Comparison of ENCODE assay signal across 1 cellular context in the genomic region with DNA sequence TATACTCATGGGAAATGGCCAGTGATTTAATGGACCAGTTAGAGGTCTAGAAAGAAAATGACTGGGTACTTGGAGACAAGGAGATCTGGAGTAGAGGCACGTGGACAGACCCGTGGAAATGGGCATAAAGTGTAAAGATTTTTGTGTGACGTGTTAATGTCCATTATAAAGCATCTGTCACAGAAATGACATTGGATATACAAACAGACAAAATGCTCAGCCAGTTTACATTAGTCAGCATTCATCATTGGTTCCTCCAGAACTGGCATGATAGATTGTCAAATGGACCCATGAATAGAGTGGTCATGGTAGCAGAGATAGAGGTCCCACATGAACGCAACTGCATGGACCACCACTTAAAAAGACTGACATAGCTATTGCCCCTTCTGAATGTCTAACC.
TF ChIP-seq lines count a peak whose summit lies in the region.

No MANE protein-coding gene starts in this region.

TF ChIP-seq in K562, 482 proteins besides CTCF, POLR2A, EP300 and RAD21 (continued from another document):
- TF ChIP-seq, protein P1, sequence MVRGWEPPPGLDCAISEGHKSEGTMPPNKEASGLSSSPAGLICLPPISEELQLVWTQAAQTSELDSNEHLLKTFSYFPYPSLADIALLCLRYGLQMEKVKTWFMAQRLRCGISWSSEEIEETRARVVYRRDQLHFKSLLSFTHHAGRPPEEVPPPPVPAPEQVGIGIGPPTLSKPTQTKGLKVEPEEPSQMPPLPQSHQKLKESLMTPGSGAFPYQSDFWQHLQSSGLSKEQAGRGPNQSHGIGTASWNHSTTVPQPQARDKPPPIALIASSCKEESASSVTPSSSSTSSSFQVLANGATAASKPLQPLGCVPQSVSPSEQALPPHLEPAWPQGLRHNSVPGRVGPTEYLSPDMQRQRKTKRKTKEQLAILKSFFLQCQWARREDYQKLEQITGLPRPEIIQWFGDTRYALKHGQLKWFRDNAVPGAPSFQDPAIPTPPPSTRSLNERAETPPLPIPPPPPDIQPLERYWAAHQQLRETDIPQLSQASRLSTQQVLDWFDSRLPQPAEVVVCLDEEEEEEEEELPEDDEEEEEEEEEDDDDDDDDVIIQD (CRISPR knock-in tag; IDR thresholded peaks at IDR 0.05) = no peak
- TF ChIP-seq ZNF696 (CRISPR knock-in tag; conservative IDR thresholded peaks at IDR 0.05) (no peak), EWSR1 (IDR thresholded peaks at IDR 0.05; ENCODE audit: borderline replicate concordance, low read depth, partially characterized antibody) (no peak), HDGF (IDR thresholded peaks at IDR 0.05) (no peak)
